ENCODE assay signal across 10 cellular contexts in the genomic region with DNA sequence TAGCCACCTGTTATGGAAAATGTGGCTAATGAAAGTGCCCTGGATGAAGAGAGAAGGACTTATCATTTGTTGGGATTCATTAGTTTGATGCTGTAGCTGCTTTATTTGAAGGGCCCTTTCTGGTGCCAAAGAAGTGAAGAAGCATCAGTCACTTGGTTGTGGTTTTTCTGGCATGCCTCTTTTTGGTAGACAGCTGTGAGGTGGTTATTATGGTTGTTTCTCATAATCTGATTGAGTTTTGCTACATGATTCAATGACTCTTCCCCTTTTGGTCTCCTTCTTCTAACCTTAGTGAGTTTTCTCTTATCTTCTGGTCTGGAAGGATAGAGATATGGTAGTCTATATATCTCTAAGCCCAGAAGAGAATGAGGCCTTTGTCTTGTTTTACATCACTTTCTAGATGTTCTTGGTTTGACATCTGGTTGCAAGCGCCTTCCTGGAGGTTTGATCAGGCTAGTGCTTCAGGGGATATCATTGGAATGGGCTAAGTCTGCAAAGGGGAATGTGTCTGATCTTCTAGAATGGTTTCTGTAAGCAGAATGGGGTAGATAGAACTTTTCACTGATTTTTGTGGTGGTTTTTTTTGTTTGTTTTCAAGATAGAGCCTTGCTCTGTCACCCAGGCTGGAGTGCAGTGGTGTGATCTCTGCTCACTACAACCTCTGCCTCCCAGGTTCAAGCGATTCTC. TPM values are rescaled to one million over a fixed set of nuclear protein-coding genes. Genes with fewer than 3 reads are reported as not detected.
A peak's percentile ranks its signal among the peaks of the same experiment; 100 is the strongest.
DNase-seq lines count a peak whose midpoint lies in the region; ATAC-seq and TF ChIP-seq lines count a peak whose summit lies in the region.
"Had no signal": no experiment of that assay in that cellular context is flagged by ENCODE, and none has a peak within 500 bp of the region (broad histone marks: within the 10 kb centered on the region; RNA-seq: fewer than 3 reads in every experiment).

No MANE protein-coding gene starts in this region.

- peak overlapping the region; percentile 56 for H3K4me3 Mint-ChIP-seq in activated naive CD4-positive, alpha-beta T cell treated with anti-CD3 and anti-CD28 coated beads, Interleukin-2, amount 50 U/mL, for 24 hours

- peak overlapping the region; percentile 96 for H3K27ac Mint-ChIP-seq in activated naive CD4-positive, alpha-beta T cell treated with anti-CD3 and anti-CD28 coated beads, Interleukin-2, amount 50 U/mL, for 24 hours

- peaks cover 4% of the 10 kb centered on the region for H3K9me3 Mint-ChIP-seq in activated naive CD4-positive, alpha-beta T cell treated with anti-CD3 and anti-CD28 coated beads, Interleukin-2, amount 50 U/mL, for 24 hours

- DNase-seq in activated naive CD4-positive, alpha-beta T cell treated with anti-CD3 and anti-CD28 coated beads, Interleukin-2, amount 50 U/mL, for 16 hours: no peak
- DNase-seq in SK-MEL-5 (ENCODE audit: low read depth, low spot score) (peak; percentile 49), DMS79 (lab: John Stamatoyannopoulos, UW) (no peak), esophagus muscularis mucosa (ENCODE audit: extremely low spot score) (no peak)
- DNase-seq: activated gamma-delta T cell, NCI-H1694 treated with DMSO at 0.1 percent for 48 hours had no signal

- 100% methylated on average over 2 of the region's 2 CpGs for WGBS in ectodermal cell, 2 experiments
- 94% methylated on average over 2 of the region's 2 CpGs for WGBS in thymus
- WGBS in esophagus muscularis mucosa: 86% methylated on average over 2 of the region's 2 CpGs

- peaks cover 93% of the 10 kb centered on the region for H3K4me1 Mint-ChIP-seq in activated naive CD4-positive, alpha-beta T cell treated with anti-CD3 and anti-CD28 coated beads, Interleukin-2, amount 50 U/mL, for 24 hours

- in situ Hi-C loops in SK-MEL-5 (cut with HindIII; ENCODE audit: low pct_unique_long_range_greater_than_20kb, low sequenced_read_pairs): no loop called here

- no peak for TF ChIP-seq POLR2A in esophagus muscularis mucosa (IDR thresholded peaks at IDR 0.05; ENCODE audit: low read depth)

- peaks cover 4% of the 10 kb centered on the region for H3K36me3 ChIP-seq in ectodermal cell (ENCODE audit: control insufficient read depth, insufficient read depth, low read length)
- peaks cover 8% of the 10 kb centered on the region for H3K36me3 ChIP-seq in thymus (ENCODE audit: control insufficient read depth, insufficient read depth)
- H3K36me3 ChIP-seq in esophagus muscularis mucosa: peaks cover 0 to 5% (median 0%) of the 10 kb centered on the region in 4 donors

- H3K9me3 ChIP-seq in ectodermal cell (ENCODE audit: control insufficient read depth, low read length): no peaks in the 10 kb centered on the region
- no peaks in the 10 kb centered on the region for H3K9me3 ChIP-seq in thymus (ENCODE audit: control insufficient read depth)
- H3K9me3 ChIP-seq in esophagus muscularis mucosa: no peaks in the 10 kb centered on the region

- no peaks in the 10 kb centered on the region for H3K27me3 ChIP-seq in ectodermal cell (ENCODE audit: control insufficient read depth, insufficient read depth, low read length, poor library complexity, severe bottlenecking)
- no peaks in the 10 kb centered on the region for H3K27me3 ChIP-seq in thymus (ENCODE audit: control insufficient read depth, insufficient read depth)
- H3K27me3 ChIP-seq in esophagus muscularis mucosa: no peaks in the 10 kb centered on the region

- no peaks in the 10 kb centered on the region for H3K27me3 Mint-ChIP-seq in activated naive CD4-positive, alpha-beta T cell treated with anti-CD3 and anti-CD28 coated beads, Interleukin-2, amount 50 U/mL, for 24 hours

- no peak for TF ChIP-seq EP300 in esophagus muscularis mucosa (IDR thresholded peaks at IDR 0.05)

- TF ChIP-seq CTCF in esophagus muscularis mucosa (IDR thresholded peaks at IDR 0.05): no peak

- H3K4me1 ChIP-seq in ectodermal cell (ENCODE audit: control insufficient read depth, insufficient read depth, low read length): peaks cover 42% of the 10 kb centered on the region
- H3K4me1 ChIP-seq in thymus (ENCODE audit: control insufficient read depth, insufficient read depth, low read length): peaks cover 39% of the 10 kb centered on the region
- H3K4me1 ChIP-seq in esophagus muscularis mucosa: peaks cover 85 to 100% (median 99%) of the 10 kb centered on the region in 4 donors

- no peak overlapping the region for H3K4me3 ChIP-seq in ectodermal cell (ENCODE audit: insufficient read depth, low read depth, low read length)
- no peak overlapping the region for H3K4me3 ChIP-seq in thymus (ENCODE audit: low read length)
- no peak overlapping the region for H3K4me3 ChIP-seq in esophagus muscularis mucosa

- H3K27ac ChIP-seq in ectodermal cell (ENCODE audit: insufficient read depth, low read depth, low read length, poor library complexity, severe bottlenecking) (peak overlapping the region; percentile 36), thymus (ENCODE audit: low read depth) (peak overlapping the region; percentile 52), esophagus muscularis mucosa (replicated peaks in 1 of 4) (no peak overlapping the region)

- H3K36me3 Mint-ChIP-seq in activated naive CD4-positive, alpha-beta T cell treated with anti-CD3 and anti-CD28 coated beads, Interleukin-2, amount 50 U/mL, for 24 hours: peaks cover 6% of the 10 kb centered on the region

- intact Hi-C loops in esophagus muscularis mucosa (cut with DNase I): loop anchor here (10.0 kb wide), 1 partner anchor 63 kb away; a partner anchor contains a TSS

- no peak for ATAC-seq in HG03025 (IDR thresholded peaks at IDR 0.05; ENCODE audit: low FRiP score, unreplicated experiment)

RNA-seq across cellular contexts. Expression of a gene that starts 26.0 kb away (rescaled TPM):
- total RNA-seq in SK-MEL-5 (2014; rRNA removed; shearing (Covaris generic)): 11.1 and 11.2 TPM in 2 replicates
- 39.6 and 47.4 TPM in 2 replicates for polyA plus RNA-seq in SK-MEL-5 (2015; cell fraction: cytosol; rRNA removed)
- 26.5 and 30.0 TPM in 2 replicates for polyA plus RNA-seq in SK-MEL-5 (2015; cell fraction: nucleus; rRNA removed)
- 103 TPM for polyA plus RNA-seq in ectodermal cell (2013, experiment 1 of 4)
- 120 TPM for polyA plus RNA-seq in ectodermal cell (2013, experiment 2 of 4)
- polyA plus RNA-seq in ectodermal cell (2013, experiment 3 of 4): 84.8 TPM
- 101 TPM for polyA plus RNA-seq in ectodermal cell (2013, experiment 4 of 4)
- 30.7 TPM for polyA plus RNA-seq in thymus
- 10 to 100 TPM; 36.8 to 76.2 (median 44.5) TPM for total RNA-seq in esophagus muscularis mucosa

Comparison
In these comparisons a context has a peak if more than half of its experiments do, and no peak if none do; other contexts are left out.
1. H3K27ac ChIP-seq: peak in ectodermal cell (single experiment) and thymus (single experiment); none in esophagus muscularis mucosa (0 of 4).